In genomic region chr16:51538707-51539604, GRCh38 we compare ENCODE assay signal across 10 cellular contexts.
DNase-seq lines count a peak whose midpoint lies in the region; ATAC-seq and TF ChIP-seq lines count a peak whose summit lies in the region.
"Had no signal": no experiment of that assay in that cellular context is flagged by ENCODE, and none has a peak within 500 bp of the region (broad histone marks: within the 10 kb centered on the region; RNA-seq: fewer than 3 reads in every experiment).

No MANE protein-coding gene starts in this region.

- H3K4me3 ChIP-seq in A673 (ENCODE audit: low read depth, low read length, poor library complexity, severe bottlenecking) = peak overlapping the region; percentile 1

- TF ChIP-seq CTCF in A673 (conservative IDR thresholded peaks at IDR 0.05; ENCODE audit: low read depth, low read length) = no peak

- peak; percentile 95 for DNase-seq in A673 (ENCODE audit: low spot score)
- DNase-seq in HPDE6-E6E7 (ENCODE audit: extremely low spot score) = peak; percentile 93
- DNase-seq in SW480 (ENCODE audit: low spot score) = peak; percentile 97
- DNase-seq in glomerular visceral epithelial cell (ENCODE audit: extremely low spot score) = peak; percentile 85
- no peak for DNase-seq in AML-193 (lab: John Stamatoyannopoulos, UW)
- DNase-seq in NCI-H1105 treated with DMSO at 0.1 percent for 48 hours (lab: John Stamatoyannopoulos, UW) = no peak
- DNase-seq in amygdala (lab: John Stamatoyannopoulos, UW) = no peak
- DNase-seq: activated T-cell treated with anti-CD3 and anti-CD28 coated beads, Interleukin-2, amount 50 U/mL, for 48 hours; NCI-H446 treated with DMSO at 0.1 percent for 48 hours had no signal

- no peaks in the 10 kb centered on the region for H3K36me3 ChIP-seq in A673 (ENCODE audit: insufficient read depth, low read length, poor library complexity, severe bottlenecking)

- H3K27ac ChIP-seq in A673 (ENCODE audit: low read depth, low read length, poor library complexity, severe bottlenecking) = peak overlapping the region; percentile 79

- BruUV-seq in A673 (replicated peaks; lab: Mats Ljungman, UMichigan) = no TSS peak

- CTCF ChIA-PET in A673 (lab: Charles Lee) = no interaction called here

- peaks cover 36% of the 10 kb centered on the region for H3K4me1 ChIP-seq in A673 (ENCODE audit: insufficient read depth, low read length, poor library complexity, severe bottlenecking)

- intact Hi-C loops in A673 (cut with micrococcal nuclease; ENCODE audit: unreplicated experiment) = no loop called here

- no peaks in the 10 kb centered on the region for H3K27me3 ChIP-seq in A673 (replicated peaks; ENCODE audit: insufficient read depth, low read depth, low read length, poor library complexity)

- no peaks in the 10 kb centered on the region for H3K9me3 ChIP-seq in A673 (ENCODE audit: low read depth, low read length, poor library complexity, severe bottlenecking)

- POLR2A ChIA-PET in A673 (lab: Charles Lee; ENCODE audit: low non-redundant PET) = interaction anchor here (0.6 kb wide), 1 partner anchor 35 kb away, joined by 4 read pairs; no protein-coding TSS in a partner anchor

- ATAC-seq in GM21367 (IDR thresholded peaks at IDR 0.05; ENCODE audit: unreplicated experiment) = no peak

Comparison
In these comparisons a context has a peak if more than half of its experiments do, and no peak if none do; other contexts are left out.
1. DNase-seq: peak in A673 (single experiment), HPDE6-E6E7 (single experiment), SW480 (single experiment) and glomerular visceral epithelial cell (single experiment); none in AML-193 (0 of 2), NCI-H1105 treated with DMSO at 0.1 percent for 48 hours (single experiment) and amygdala (0 of 56).